In the genomic region with DNA sequence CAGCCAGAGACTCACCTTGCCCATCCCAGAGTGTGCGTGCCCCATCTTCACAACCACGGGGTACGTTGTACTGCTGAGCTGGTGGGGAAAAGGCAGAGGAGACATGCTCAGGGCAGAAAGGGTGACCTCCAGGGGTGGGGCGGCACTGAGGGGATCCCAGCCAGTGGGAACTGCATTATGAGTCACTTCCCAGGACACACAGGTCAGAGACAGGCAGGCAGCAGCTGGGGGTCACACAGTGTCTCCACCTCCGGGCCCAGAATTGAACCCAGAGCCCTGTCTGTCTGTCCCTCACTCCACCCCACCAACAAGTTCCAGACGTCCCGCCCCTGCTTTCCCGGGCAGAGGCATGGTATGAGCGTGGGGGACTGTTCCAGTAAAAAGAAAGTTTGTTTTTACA, we compare ENCODE assay signal across 16 cellular contexts. TPM values are rescaled to one million over a fixed set of nuclear protein-coding genes. Genes with fewer than 3 reads are reported as not detected.
DNase-seq lines count a peak whose midpoint lies in the region; ATAC-seq, FAIRE-seq and TF ChIP-seq lines count a peak whose summit lies in the region.
"Had no signal": no experiment of that assay in that cellular context is flagged by ENCODE, and none has a peak within 500 bp of the region (broad histone marks: within the 10 kb centered on the region; RNA-seq: fewer than 3 reads in every experiment).

No MANE protein-coding gene starts in this region.

- intact Hi-C loops in endothelial cell of umbilical vein (cut with micrococcal nuclease): no loop called here
- intact Hi-C loops in right lobe of liver (cut with DNase I): no loop called here
- intact Hi-C loops in Caco-2 (cut with micrococcal nuclease; ENCODE audit: unreplicated experiment): no loop called here

- no peaks in the 10 kb centered on the region for H3K27me3 Mint-ChIP-seq in activated CD4-positive, alpha-beta T cell treated with anti-CD3 and anti-CD28 coated beads, Interleukin-2, amount 10 ng/mL, durations not matched to agents 7 days and 5 days
- no peaks in the 10 kb centered on the region for H3K27me3 Mint-ChIP-seq in Caco-2 (ENCODE audit: insufficient read depth, unreplicated experiment)

- TF ChIP-seq POLR2A in endothelial cell of umbilical vein (IDR thresholded peaks at IDR 0.05; ENCODE audit: low read depth, low read length) (no peak), right lobe of liver (IDR thresholded peaks at IDR 0.05) (no peak)

- no peak overlapping the region for H3K9ac ChIP-seq in endothelial cell of umbilical vein (replicated peaks; ENCODE audit: extremely low read depth, insufficient read depth, low read length)

- H3K27ac ChIP-seq in endothelial cell of umbilical vein (ENCODE audit: insufficient read depth, low read depth, low read length) (no peak overlapping the region), right lobe of liver (no peak overlapping the region)
- H3K27ac ChIP-seq: 22Rv1, Peyer's patch had no signal

- H3K4me3 Mint-ChIP-seq in activated CD4-positive, alpha-beta T cell treated with anti-CD3 and anti-CD28 coated beads, Interleukin-2, amount 10 ng/mL, durations not matched to agents 7 days and 5 days: no peak overlapping the region
- H3K4me3 Mint-ChIP-seq in Caco-2 (ENCODE audit: unreplicated experiment): no peak overlapping the region
- H3K4me3 Mint-ChIP-seq: H9 had no signal

- peak; percentile 9 to 50 (median 30) for ATAC-seq in right lobe of liver
- ATAC-seq in HG02981 (IDR thresholded peaks at IDR 0.05; ENCODE audit: unreplicated experiment): no peak

- no peak for DNase-seq in activated CD4-positive, alpha-beta T cell treated with anti-CD3 and anti-CD28 coated beads, Interleukin-2, amount 10 ng/mL, durations not matched to agents 7 days and 5 days
- DNase-seq in activated CD4-positive, alpha-beta T cell treated with anti-CD3 and anti-CD28 coated beads, Interleukin-2, amount 50 U/mL, for 48 hours: no peak
- DNase-seq in endothelial cell of umbilical vein (ENCODE audit: low read depth, low spot score) (no peak), right lobe of liver (peak in 1 of 3 donors; percentile 51), Caco-2 (no peak), NCI-H2107 (lab: John Stamatoyannopoulos, UW) (no peak), DMS153 (lab: John Stamatoyannopoulos, UW) (no peak)
- DNase-seq: C1 segment of cervical spinal cord, H9, NCI-H1105 treated with DMSO at 0.1 percent for 48 hours, NCI-H187, NCI-H510A treated with DMSO at 0.1 percent for 48 hours, Peyer's patch, SIG-M5 had no signal

- 48% methylated on average over 8 of the region's 9 CpGs for WGBS in right lobe of liver (ENCODE audit: insufficient coverage, low coverage, low lambda C conversion rate, missing lambda C conversion rate)

- dilution Hi-C loops in endothelial cell of umbilical vein (cut with MboI; ENCODE audit: extremely low pct_ligation_motif_present, low sequenced_read_pairs): no loop called here

- H2AFZ ChIP-seq in endothelial cell of umbilical vein (ENCODE audit: low read depth, low read length): no peak overlapping the region

- H4K20me1 ChIP-seq in endothelial cell of umbilical vein (replicated peaks; ENCODE audit: control insufficient read depth, extremely low read depth, insufficient read depth, low read length): no peaks in the 10 kb centered on the region

- POLR2A ChIA-PET in activated CD4-positive, alpha-beta T cell treated with anti-CD3 and anti-CD28 coated beads, Interleukin-2, amount 10 ng/mL, durations not matched to agents 7 days and 5 days (lab: Charles Lee): no interaction called here
- POLR2A ChIA-PET in endothelial cell of umbilical vein (lab: Charles Lee): no interaction called here
- POLR2A ChIA-PET in Caco-2 (lab: Charles Lee): no interaction called here

- TF ChIP-seq CTCF in endothelial cell of umbilical vein (IDR thresholded peaks at IDR 0.05; ENCODE audit: extremely low read depth in 1 of 2, insufficient read depth in 1 of 2, low read depth in 1 of 2, low read length in 2 of 2) (no peak), right lobe of liver (IDR thresholded peaks at IDR 0.05) (no peak), Caco-2 (IDR thresholded peaks at IDR 0.05; ENCODE audit: insufficient read depth in 1 of 2, low read depth in 1 of 2, low read length in 1 of 2, severe bottlenecking in 1 of 2, unreplicated experiment in 1 of 2) (no peak)

- H3K36me3 ChIP-seq in endothelial cell of umbilical vein (ENCODE audit: control insufficient read depth in 2 of 2, extremely low read depth in 1 of 2, insufficient read depth in 2 of 2, low read length in 2 of 2) (no peaks in the 10 kb centered on the region), right lobe of liver (no peaks in the 10 kb centered on the region), Caco-2 (ENCODE audit: control insufficient read depth, insufficient read depth, low read length) (no peaks in the 10 kb centered on the region)
- H3K36me3 ChIP-seq: Peyer's patch had no signal

- BruUV-seq in endothelial cell of umbilical vein (replicated peaks; lab: Mats Ljungman, UMichigan): no TSS peak
- no TSS peak for BruUV-seq in Caco-2 (replicated peaks; lab: Mats Ljungman, UMichigan)

- H3K36me3 Mint-ChIP-seq in activated CD4-positive, alpha-beta T cell treated with anti-CD3 and anti-CD28 coated beads, Interleukin-2, amount 10 ng/mL, durations not matched to agents 7 days and 5 days (ENCODE audit: low read depth): peaks cover 2% of the 10 kb centered on the region
- peaks cover 10% of the 10 kb centered on the region for H3K36me3 Mint-ChIP-seq in Caco-2 (ENCODE audit: insufficient read depth, unreplicated experiment)

- H3K4me2 ChIP-seq in endothelial cell of umbilical vein (ENCODE audit: insufficient read depth, low read length): no peak overlapping the region

- H3K27me3 ChIP-seq in endothelial cell of umbilical vein (ENCODE audit: control insufficient read depth in 2 of 2, insufficient read depth in 2 of 2, low read length in 2 of 2): no peaks in the 10 kb centered on the region
- H3K27me3 ChIP-seq in right lobe of liver: peaks cover 0 to 7% of the 10 kb centered on the region in 2 donors
- H3K27me3 ChIP-seq in Caco-2 (replicated peaks; ENCODE audit: control insufficient read depth, insufficient read depth, low read length): no peaks in the 10 kb centered on the region
- H3K27me3 ChIP-seq: Peyer's patch had no signal

- no peaks in the 10 kb centered on the region for H3K9me1 ChIP-seq in endothelial cell of umbilical vein (replicated peaks; ENCODE audit: control insufficient read depth, extremely low read depth, insufficient read depth, low read length)

- H3K4me3 ChIP-seq in endothelial cell of umbilical vein (replicated peaks in 1 of 3; ENCODE audit: insufficient read depth in 1 of 3, low read depth in 1 of 3, low read length in 3 of 3) (no peak overlapping the region), right lobe of liver (no peak overlapping the region), Caco-2 (ENCODE audit: low read depth, low read length) (no peak overlapping the region)
- H3K4me3 ChIP-seq: Peyer's patch had no signal

- FAIRE-seq in endothelial cell of umbilical vein (lab: Jason Lieb, UNC): peak; percentile 69

- peaks cover 34% of the 10 kb centered on the region for H3K4me1 Mint-ChIP-seq in activated CD4-positive, alpha-beta T cell treated with anti-CD3 and anti-CD28 coated beads, Interleukin-2, amount 10 ng/mL, durations not matched to agents 7 days and 5 days
- H3K4me1 Mint-ChIP-seq in Caco-2 (ENCODE audit: low read depth, unreplicated experiment): no peaks in the 10 kb centered on the region

- H3K9me3 Mint-ChIP-seq in activated CD4-positive, alpha-beta T cell treated with anti-CD3 and anti-CD28 coated beads, Interleukin-2, amount 10 ng/mL, durations not matched to agents 7 days and 5 days: no peaks in the 10 kb centered on the region
- H3K9me3 Mint-ChIP-seq in Caco-2 (ENCODE audit: unreplicated experiment): no peaks in the 10 kb centered on the region

- no peaks in the 10 kb centered on the region for H3K79me2 ChIP-seq in endothelial cell of umbilical vein (ENCODE audit: control insufficient read depth, insufficient read depth, low read length)

- CTCF ChIA-PET in activated CD4-positive, alpha-beta T cell treated with anti-CD3 and anti-CD28 coated beads, Interleukin-2, amount 10 ng/mL, durations not matched to agents 7 days and 5 days (lab: Charles Lee): no interaction called here
- CTCF ChIA-PET in endothelial cell of umbilical vein (lab: Charles Lee): no interaction called here
- CTCF ChIA-PET in Caco-2 (lab: Charles Lee): no interaction called here

- H3K4me1 ChIP-seq in endothelial cell of umbilical vein (ENCODE audit: control insufficient read depth, extremely low read depth, insufficient read depth, low read length): peaks cover 8% of the 10 kb centered on the region
- H3K4me1 ChIP-seq in right lobe of liver: no peaks in the 10 kb centered on the region
- no peaks in the 10 kb centered on the region for H3K4me1 ChIP-seq in Caco-2
- H3K4me1 ChIP-seq: Peyer's patch had no signal

- H3K9me3 ChIP-seq in endothelial cell of umbilical vein (replicated peaks; ENCODE audit: control insufficient read depth, insufficient read depth, low read length) (no peaks in the 10 kb centered on the region), right lobe of liver (no peaks in the 10 kb centered on the region), Caco-2 (no peaks in the 10 kb centered on the region)
- H3K9me3 ChIP-seq: Peyer's patch had no signal

- peak overlapping the region; percentile 13 for H3K27ac Mint-ChIP-seq in activated CD4-positive, alpha-beta T cell treated with anti-CD3 and anti-CD28 coated beads, Interleukin-2, amount 10 ng/mL, durations not matched to agents 7 days and 5 days
- no peak overlapping the region for H3K27ac Mint-ChIP-seq in Caco-2 (ENCODE audit: unreplicated experiment)
- H3K27ac Mint-ChIP-seq: H9 had no signal

RNA-seq across cellular contexts. Expression of a gene that starts 4.8 kb away (rescaled TPM):
- 10 to 100 TPM; 81.7 to 97.1 TPM for total RNA-seq in activated CD4-positive, alpha-beta T cell treated with anti-CD3 and anti-CD28 coated beads, Interleukin-2, amount 10 ng/mL, durations not matched to agents 7 days and 5 days
- total RNA-seq in endothelial cell of umbilical vein (104 and 124 TPM in 2 replicates), right lobe of liver (100 to 1,000 TPM in 4 of 6 experiments, 10 to 100 TPM in 2; 82.1 to 432 (median 143) TPM), Caco-2 (2022) (3.9 and 5.0 TPM in 2 replicates)
- 277 and 382 TPM in 2 replicates for polyA plus RNA-seq in endothelial cell of umbilical vein
- polyA plus RNA-seq in endothelial cell of umbilical vein (2011; cell fraction: cytosol; rRNA removed): 197 and 232 TPM in 2 replicates
- polyA plus RNA-seq in endothelial cell of umbilical vein (2011; cell fraction: nucleus; rRNA removed): 55.3 and 78.8 TPM in 2 replicates
- polyA plus RNA-seq in endothelial cell of umbilical vein (2012): 219 and 355 TPM in 2 replicates
- 248 and 254 TPM in 2 replicates for polyA minus RNA-seq in endothelial cell of umbilical vein
- polyA minus RNA-seq in endothelial cell of umbilical vein (2011; cell fraction: cytosol; rRNA and poly(A)+ RNA removed): 279 TPM
- 21.3 and 29.0 TPM in 2 replicates for polyA minus RNA-seq in endothelial cell of umbilical vein (2011; cell fraction: nucleus; rRNA and poly(A)+ RNA removed)

RNA-seq across cellular contexts. Expression of a gene that starts 16.4 kb away (rescaled TPM):
- total RNA-seq in activated CD4-positive, alpha-beta T cell treated with anti-CD3 and anti-CD28 coated beads, Interleukin-2, amount 10 ng/mL, durations not matched to agents 7 days and 5 days: 10 to 100 TPM; 76.9 to 82.0 TPM
- 58.6 and 62.7 TPM in 2 replicates for total RNA-seq in endothelial cell of umbilical vein
- 69.5 and 77.2 TPM in 2 replicates for polyA plus RNA-seq in endothelial cell of umbilical vein
- polyA plus RNA-seq in endothelial cell of umbilical vein (2011; cell fraction: cytosol; rRNA removed): 48.2 and 52.2 TPM in 2 replicates
- polyA plus RNA-seq in endothelial cell of umbilical vein (2011; cell fraction: nucleus; rRNA removed): 152 and 156 TPM in 2 replicates
- polyA plus RNA-seq in endothelial cell of umbilical vein (2012): 33.4 and 42.8 TPM in 2 replicates
- polyA minus RNA-seq in endothelial cell of umbilical vein: 65.5 and 67.1 TPM in 2 replicates
- polyA minus RNA-seq in endothelial cell of umbilical vein (2011; cell fraction: cytosol; rRNA and poly(A)+ RNA removed): 42.3 TPM
- 53.1 and 70.5 TPM in 2 replicates for polyA minus RNA-seq in endothelial cell of umbilical vein (2011; cell fraction: nucleus; rRNA and poly(A)+ RNA removed)
- total RNA-seq in right lobe of liver: 10 to 100 TPM; 31.5 to 86.0 (median 54.9) TPM
- 65.4 and 68.5 TPM in 2 replicates for total RNA-seq in Caco-2 (2022)

RNA-seq across cellular contexts. Expression of a gene that starts 42.2 kb away (rescaled TPM):
- total RNA-seq in activated CD4-positive, alpha-beta T cell treated with anti-CD3 and anti-CD28 coated beads, Interleukin-2, amount 10 ng/mL, durations not matched to agents 7 days and 5 days: under 1 TPM; 0.35 TPM
- total RNA-seq in endothelial cell of umbilical vein (not detected in 2 replicates), right lobe of liver (1 to 10 TPM in 2 of 6 experiments, under 1 TPM in 3, not detected in 1; 0.22 to 3.1 (median 0.37) TPM), Caco-2 (2022) (not detected in 2 replicates)
- not detected in 2 replicates for polyA plus RNA-seq in endothelial cell of umbilical vein
- 0.05 TPM in 1 of 2 replicates, not detected in the other for polyA plus RNA-seq in endothelial cell of umbilical vein (2011; cell fraction: cytosol; rRNA removed)
- polyA plus RNA-seq in endothelial cell of umbilical vein (2011; cell fraction: nucleus; rRNA removed): not detected in 2 replicates
- 0.09 and 0.20 TPM in 2 replicates for polyA plus RNA-seq in endothelial cell of umbilical vein (2012)
- polyA minus RNA-seq in endothelial cell of umbilical vein: not detected in 2 replicates
- polyA minus RNA-seq in endothelial cell of umbilical vein (2011; cell fraction: cytosol; rRNA and poly(A)+ RNA removed): not detected
- polyA minus RNA-seq in endothelial cell of umbilical vein (2011; cell fraction: nucleus; rRNA and poly(A)+ RNA removed): not detected in 2 replicates

RNA-seq across cellular contexts. Expression of a gene that starts 52.3 kb away (rescaled TPM):
- 10 to 100 TPM; 25.9 to 45.1 TPM for total RNA-seq in activated CD4-positive, alpha-beta T cell treated with anti-CD3 and anti-CD28 coated beads, Interleukin-2, amount 10 ng/mL, durations not matched to agents 7 days and 5 days
- total RNA-seq in endothelial cell of umbilical vein (1.00 and 1.9 TPM in 2 replicates), right lobe of liver (10 to 100 TPM in 3 of 6 experiments, 1 to 10 TPM in 3; 6.8 to 24.0 (median 9.8) TPM), Caco-2 (2022) (0.34 and 0.88 TPM in 2 replicates)
- polyA plus RNA-seq in endothelial cell of umbilical vein: 0.62 and 0.69 TPM in 2 replicates
- 0.30 and 0.43 TPM in 2 replicates for polyA plus RNA-seq in endothelial cell of umbilical vein (2011; cell fraction: cytosol; rRNA removed)
- 0.61 and 1.1 TPM in 2 replicates for polyA plus RNA-seq in endothelial cell of umbilical vein (2011; cell fraction: nucleus; rRNA removed)
- polyA plus RNA-seq in endothelial cell of umbilical vein (2012): 1.5 and 5.0 TPM in 2 replicates
- polyA minus RNA-seq in endothelial cell of umbilical vein: 1.00 and 1.3 TPM in 2 replicates
- not detected for polyA minus RNA-seq in endothelial cell of umbilical vein (2011; cell fraction: cytosol; rRNA and poly(A)+ RNA removed)
- polyA minus RNA-seq in endothelial cell of umbilical vein (2011; cell fraction: nucleus; rRNA and poly(A)+ RNA removed): 0.43 and 0.72 TPM in 2 replicates

Comparison
In these comparisons a context has a peak if more than half of its experiments do, and no peak if none do; other contexts are left out.
1. RNA of a gene that starts 4.8 kb away (total RNA-seq): 82.1 to 432 TPM in right lobe of liver, 104 to 124 TPM in endothelial cell of umbilical vein and 81.7 to 97.1 TPM in activated CD4-positive, alpha-beta T cell treated with anti-CD3 and anti-CD28 coated beads, Interleukin-2, amount 10 ng/mL, durations not matched to agents 7 days and 5 days; 3.9 to 5.0 TPM in Caco-2; every median in the first group is over 10 times any median in the second.